ENCODE assay signal across 8 cellular contexts in the genomic region with DNA sequence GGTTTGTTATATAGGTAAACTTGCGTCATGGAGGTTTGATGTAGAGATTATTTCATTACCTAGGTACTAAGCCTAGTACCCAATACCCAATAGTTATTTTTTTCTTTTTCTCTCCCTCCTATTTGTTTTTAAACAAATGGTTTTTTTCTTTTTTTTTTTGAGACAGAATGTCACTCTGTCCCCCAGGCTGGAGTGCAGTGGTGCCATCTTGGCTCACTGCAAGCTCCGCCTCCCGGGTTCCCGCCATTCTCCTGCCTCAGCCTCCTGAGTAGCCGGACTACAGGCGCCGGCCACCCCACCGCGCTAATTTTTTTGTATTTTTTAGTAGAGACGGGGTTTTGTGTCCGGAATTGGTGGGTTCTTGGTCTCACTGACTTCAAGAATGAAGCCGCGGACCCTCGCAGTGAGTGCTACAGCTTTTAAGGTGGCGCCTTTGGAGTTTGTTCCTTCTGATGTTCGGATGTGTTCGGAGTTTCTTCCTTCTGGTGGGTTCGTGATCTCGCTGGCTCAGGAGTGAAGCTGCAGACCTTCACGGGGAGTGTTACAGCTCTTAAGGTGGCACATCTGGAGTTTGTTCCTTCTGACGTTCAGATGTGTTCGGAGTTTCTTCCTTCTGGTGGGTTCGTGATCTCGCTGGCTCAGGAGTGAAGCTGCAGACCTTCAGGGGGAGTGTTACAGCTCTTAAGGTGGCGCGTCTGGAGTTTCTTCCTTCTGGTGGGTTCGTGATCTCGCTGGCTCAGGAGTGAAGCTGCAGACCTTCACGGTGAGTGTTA.
DNase-seq lines count a peak whose midpoint lies in the region; ATAC-seq and TF ChIP-seq lines count a peak whose summit lies in the region.
"Not testable (repeated sequence)": the region's sequence is repeated elsewhere in the genome, so short reads cannot be mapped to it uniquely, and the experiment has no call there.

No MANE protein-coding gene starts in this region.

- not testable (repeated sequence) for TF ChIP-seq CTCF in breast epithelium (IDR thresholded peaks at IDR 0.05); testis (IDR thresholded peaks at IDR 0.05)

- H3K27ac Mint-ChIP-seq in activated CD4-positive, alpha-beta memory T cell treated with anti-CD3 and anti-CD28 coated beads, Interleukin-2, amount 10 ng/mL, durations not matched to agents 7 days and 5 days: peak overlapping the region; percentile 85
- peak overlapping the region; percentile 60 to 89 (median 87) for H3K27ac Mint-ChIP-seq in naive thymus-derived CD4-positive, alpha-beta T cell

- ATAC-seq in GM19438 (IDR thresholded peaks at IDR 0.05; ENCODE audit: low read depth, unreplicated experiment): peak; percentile 84
- ATAC-seq in HG02870 (IDR thresholded peaks at IDR 0.05; ENCODE audit: unreplicated experiment): peak; percentile 58
- peak; percentile 75 for ATAC-seq in naive thymus-derived CD4-positive, alpha-beta T cell

- not testable (repeated sequence) for H3K9me3 ChIP-seq in KOPT-K1 (ENCODE audit: insufficient read depth, low read length, poor library complexity, severe bottlenecking); breast epithelium; naive thymus-derived CD4-positive, alpha-beta T cell (ENCODE audit: control insufficient read depth in 2 of 3, low read length in 3 of 3); testis

- WGBS in testis, 2 donors: 61 to 65% methylated on average over 29 of the region's 29 CpGs

- intact Hi-C loops in breast epithelium (cut with DNase I; ENCODE audit: low total_unique reads): loop anchor here (5.0 kb wide), 1 partner anchor 360 kb away; no protein-coding TSS in a partner anchor
- intact Hi-C loops in naive thymus-derived CD4-positive, alpha-beta T cell (cut with micrococcal nuclease): loop anchor here in 1 of 2 donors (1.0 kb wide), 1 partner anchor 20 kb away; no protein-coding TSS in a partner anchor
- intact Hi-C loops in testis (cut with DNase I; ENCODE audit: low total_unique reads): not testable (repeated sequence)

- not testable (repeated sequence) for H3K36me3 ChIP-seq in KOPT-K1 (ENCODE audit: insufficient read depth, low read length); breast epithelium; naive thymus-derived CD4-positive, alpha-beta T cell (ENCODE audit: control insufficient read depth in 2 of 3, insufficient read depth in 3 of 3, low read length in 3 of 3); testis (ENCODE audit: low read depth, missing control alignments)

- H3K4me1 ChIP-seq in breast epithelium; naive thymus-derived CD4-positive, alpha-beta T cell (ENCODE audit: control insufficient read depth in 2 of 2, insufficient read depth in 2 of 2, low read length in 2 of 2); testis: not testable (repeated sequence)

- H3K4me3 ChIP-seq in breast epithelium: peak overlapping the region; percentile 21 to 50 (median 32)
- H3K4me3 ChIP-seq in naive thymus-derived CD4-positive, alpha-beta T cell (ENCODE audit: low read length): peak overlapping the region; percentile 30
- H3K4me3 ChIP-seq in testis: peak overlapping the region; percentile 38 to 44

- CTCF ChIA-PET in activated CD4-positive, alpha-beta memory T cell treated with anti-CD3 and anti-CD28 coated beads, Interleukin-2, amount 10 ng/mL, durations not matched to agents 7 days and 5 days (lab: Charles Lee): interaction anchor here (1.2 to 1.9 kb wide), 4 partner anchors 11 to 21 kb away, joined by 3 to 7 read pairs (median 4); no protein-coding TSS in a partner anchor
- CTCF ChIA-PET in naive thymus-derived CD4-positive, alpha-beta T cell (lab: Charles Lee): interaction anchor here (0.7 kb wide), 1 partner anchor 356 kb away, joined by 10 read pairs; no protein-coding TSS in a partner anchor

- peak overlapping the region; percentile 89 for H3K27ac ChIP-seq in KOPT-K1 (ENCODE audit: low read depth, low read length, poor library complexity, severe bottlenecking)
- not testable (repeated sequence) for H3K27ac ChIP-seq in breast epithelium, testis
- H3K27ac ChIP-seq in naive thymus-derived CD4-positive, alpha-beta T cell (ENCODE audit: low read depth, low read length): peak overlapping the region; percentile 48

- H3K27me3 ChIP-seq in breast epithelium; naive thymus-derived CD4-positive, alpha-beta T cell (ENCODE audit: control insufficient read depth in 2 of 2, insufficient read depth in 2 of 2, low read length in 2 of 2); testis: not testable (repeated sequence)

- POLR2A ChIA-PET in activated CD4-positive, alpha-beta memory T cell treated with anti-CD3 and anti-CD28 coated beads, Interleukin-2, amount 10 ng/mL, durations not matched to agents 7 days and 5 days (lab: Charles Lee): interaction anchor here (0.6 to 1.7 kb wide), 5 partner anchors 14 to 697 kb away, joined by 3 to 11 read pairs (median 4); a partner anchor contains a TSS
- POLR2A ChIA-PET in naive thymus-derived CD4-positive, alpha-beta T cell (lab: Charles Lee): interaction anchor here (2.2 kb wide), 1 partner anchor 20 kb away, joined by 6 read pairs; no protein-coding TSS in a partner anchor

- not testable (repeated sequence) for H3K27me3 Mint-ChIP-seq in activated CD4-positive, alpha-beta memory T cell treated with anti-CD3 and anti-CD28 coated beads, Interleukin-2, amount 10 ng/mL, durations not matched to agents 7 days and 5 days; naive thymus-derived CD4-positive, alpha-beta T cell

- not testable (repeated sequence) for H3K9me3 Mint-ChIP-seq in activated CD4-positive, alpha-beta memory T cell treated with anti-CD3 and anti-CD28 coated beads, Interleukin-2, amount 10 ng/mL, durations not matched to agents 7 days and 5 days
- H3K9me3 Mint-ChIP-seq in naive thymus-derived CD4-positive, alpha-beta T cell: peaks cover 0 to 13% (median 5%) of the 10 kb centered on the region in 11 donors

- not testable (repeated sequence) for H3K4me1 Mint-ChIP-seq in activated CD4-positive, alpha-beta memory T cell treated with anti-CD3 and anti-CD28 coated beads, Interleukin-2, amount 10 ng/mL, durations not matched to agents 7 days and 5 days
- peaks cover 0 to 15% (median 2%) of the 10 kb centered on the region in 7 donors for H3K4me1 Mint-ChIP-seq in naive thymus-derived CD4-positive, alpha-beta T cell

- in situ Hi-C loops in Caki2 (cut with HindIII; ENCODE audit: low pct_unique_long_range_greater_than_20kb, low sequenced_read_pairs): not testable (repeated sequence)

- peak; percentile 22 for DNase-seq in Caki2 (ENCODE audit: low read depth)
- not testable (repeated sequence) for DNase-seq in activated CD4-positive, alpha-beta memory T cell treated with anti-CD3 and anti-CD28 coated beads, Interleukin-2, amount 10 ng/mL, durations not matched to agents 7 days and 5 days; breast epithelium (ENCODE audit: low spot score in 2 of 2); testis
- DNase-seq in naive thymus-derived CD4-positive, alpha-beta T cell: peak in 6 of 9 donors; percentile 8 to 31 (median 14)

- peak overlapping the region; percentile 81 for H3K4me3 Mint-ChIP-seq in activated CD4-positive, alpha-beta memory T cell treated with anti-CD3 and anti-CD28 coated beads, Interleukin-2, amount 10 ng/mL, durations not matched to agents 7 days and 5 days
- peak overlapping the region; percentile 72 to 94 (median 90) for H3K4me3 Mint-ChIP-seq in naive thymus-derived CD4-positive, alpha-beta T cell

- not testable (repeated sequence) for TF ChIP-seq POLR2A in breast epithelium (IDR thresholded peaks at IDR 0.05); testis (IDR thresholded peaks at IDR 0.05)

- H3K36me3 Mint-ChIP-seq in activated CD4-positive, alpha-beta memory T cell treated with anti-CD3 and anti-CD28 coated beads, Interleukin-2, amount 10 ng/mL, durations not matched to agents 7 days and 5 days (ENCODE audit: low read depth); naive thymus-derived CD4-positive, alpha-beta T cell: not testable (repeated sequence)
